ENCODE assay signal across 29 cellular contexts in the genomic region with DNA sequence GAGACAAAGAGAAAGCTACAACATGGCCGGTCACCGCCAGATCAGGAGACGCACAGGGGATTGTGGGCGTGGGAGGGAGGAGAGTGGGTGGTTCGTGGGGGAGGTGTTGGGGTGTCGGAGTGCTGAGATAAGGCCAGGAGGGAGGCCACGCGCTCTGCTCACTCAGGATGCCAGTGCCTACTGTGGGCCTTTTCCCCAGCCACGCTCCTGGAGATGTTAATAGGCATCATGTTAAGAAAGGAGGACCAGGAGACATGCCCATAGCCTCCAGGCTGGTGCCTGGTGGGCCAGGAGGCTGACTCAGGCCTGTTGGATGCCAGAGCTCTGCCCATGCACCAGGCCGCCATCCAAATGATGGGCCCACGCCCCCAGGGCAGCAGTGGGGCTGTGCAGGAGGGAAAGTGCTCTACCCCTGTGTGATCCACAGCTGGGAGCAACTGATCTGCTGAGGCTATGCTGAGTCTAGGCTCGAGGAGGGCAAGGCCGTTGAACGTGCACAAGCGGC. TPM values are rescaled to one million over a fixed set of nuclear protein-coding genes. Genes with fewer than 3 reads are reported as not detected.
DNase-seq lines count a peak whose midpoint lies in the region; FAIRE-seq and TF ChIP-seq lines count a peak whose summit lies in the region.
"Had no signal": no experiment of that assay in that cellular context is flagged by ENCODE, and none has a peak within 500 bp of the region (broad histone marks: within the 10 kb centered on the region; RNA-seq: fewer than 3 reads in every experiment).

No MANE protein-coding gene starts in this region.

- CTCF ChIA-PET in H1 (lab: Charles Lee; ENCODE audit: partially characterized antibody) = interaction anchor here (1.7 to 29.0 kb wide), 3 partner anchors 11 to 37 kb away, joined by 4 to 668 read pairs (median 8); a partner anchor contains a TSS

- H2BK20ac ChIP-seq in H1 (ENCODE audit: low read length) = no peak overlapping the region

- no peak overlapping the region for H3K4ac ChIP-seq in H1 (replicated peaks; ENCODE audit: insufficient read length, low read depth, low read length)

- H3K14ac ChIP-seq in H1 (ENCODE audit: insufficient read length) = no peak overlapping the region

- TF ChIP-seq EP300 in H1 (IDR thresholded peaks at IDR 0.05; ENCODE audit: borderline replicate concordance in 1 of 2, low read depth in 2 of 2, low read length in 2 of 2) = no peak

- no peak overlapping the region for H3K4me3 Mint-ChIP-seq in nephron progenitor cell
- H3K4me3 Mint-ChIP-seq: activated CD4-positive, alpha-beta T cell treated with anti-CD3 and anti-CD28 coated beads, Interleukin-2, amount 10 ng/mL, durations not matched to agents 7 days and 5 days; activated naive CD4-positive, alpha-beta T cell treated with anti-CD3 and anti-CD28 coated beads for 36 hours; activated T-cell treated with anti-CD3 and anti-CD28 coated beads, Interleukin-2, amount 50 U/mL, for 72 hours; B cell; effector memory CD8-positive, alpha-beta T cell; natural killer cell treated with Interleukin-12 subunit alpha and Interleukin-12 subunit beta and Interleukin-15 and Interleukin-18, amount 100 ng/mL, for 72 hours; T-helper 1 cell treated with Interleukin-12 subunit alpha and Interleukin-12 subunit beta and Interleukin-4 antibody, amounts not matched to agents 30 μg/mL and 1 μg/mL, for 36 hours had no signal

- no peak overlapping the region for H4K8ac ChIP-seq in H1 (ENCODE audit: extremely low read depth, insufficient read depth, low read length)

- H3K27me3 ChIP-seq in BLaER1 = no peaks in the 10 kb centered on the region
- H3K27me3 ChIP-seq in H1 (replicated peaks in 1 of 4; ENCODE audit: control insufficient read depth in 3 of 4, extremely low read depth in 1 of 4, insufficient read depth in 3 of 4, low read length in 3 of 4) = no peaks in the 10 kb centered on the region; a peak in 2 of 7 replicates
- H3K27me3 ChIP-seq: hepatocyte, left lung had no signal

- no peak overlapping the region for H2AFZ ChIP-seq in H1 (ENCODE audit: low read length)
- H2AFZ ChIP-seq: hepatocyte had no signal

- no peak overlapping the region for H2BK120ac ChIP-seq in H1 (replicated peaks; ENCODE audit: low read depth, low read length)

- no peak for TF ChIP-seq POLR2A in H1 (IDR thresholded peaks at IDR 0.05; ENCODE audit: control extremely low read depth in 1 of 2, low read depth in 2 of 2, low read length in 2 of 2)

- H3K27me3 Mint-ChIP-seq in nephron progenitor cell (ENCODE audit: low read depth, poor library complexity) = no peaks in the 10 kb centered on the region
- H3K27me3 Mint-ChIP-seq: activated CD4-positive, alpha-beta T cell treated with anti-CD3 and anti-CD28 coated beads, Interleukin-2, amount 10 ng/mL, durations not matched to agents 7 days and 5 days; B cell; effector memory CD8-positive, alpha-beta T cell; natural killer cell treated with Interleukin-12 subunit alpha and Interleukin-12 subunit beta and Interleukin-15 and Interleukin-18, amount 100 ng/mL, for 72 hours had no signal

- H3K4me3 ChIP-seq in BLaER1 = no peak overlapping the region
- no peak overlapping the region for H3K4me3 ChIP-seq in H1 (ENCODE audit: extremely low read depth in 1 of 4, insufficient read depth in 2 of 4, low read depth in 3 of 4, low read length in 4 of 4)
- H3K4me3 ChIP-seq: coronary artery, hepatocyte, left lung, SK-N-MC had no signal

- no peak for FAIRE-seq in H1 (lab: Jason Lieb, UNC)
- FAIRE-seq: bronchial epithelial cell, frontal cortex, GM19239 had no signal

- H4K91ac ChIP-seq in H1 (replicated peaks; ENCODE audit: insufficient read length, low read length) = no peak overlapping the region

- no peak overlapping the region for H3K56ac ChIP-seq in H1 (replicated peaks; ENCODE audit: insufficient read length, low read depth, low read length)

- H2BK15ac ChIP-seq in H1 (ENCODE audit: low read length) = no peak overlapping the region

- H2BK12ac ChIP-seq in H1 (ENCODE audit: low read depth, low read length) = no peak overlapping the region

- H3K9me3 ChIP-seq in BLaER1 (no peaks in the 10 kb centered on the region), H1 (ENCODE audit: insufficient read depth in 2 of 2, low read depth in 1 of 2, low read length in 1 of 2) (no peaks in the 10 kb centered on the region; a peak in 1 of 4 replicates)

- H3K4me1 Mint-ChIP-seq in nephron progenitor cell = peaks cover 40% of the 10 kb centered on the region
- H3K4me1 Mint-ChIP-seq: activated CD4-positive, alpha-beta T cell treated with anti-CD3 and anti-CD28 coated beads, Interleukin-2, amount 10 ng/mL, durations not matched to agents 7 days and 5 days; B cell had no signal

- H2BK5ac ChIP-seq in H1 (ENCODE audit: low read depth, low read length) = peak overlapping the region; percentile 39; the same call in 1 of the 2 replicates

- peaks cover 5% of the 10 kb centered on the region for H3K36me3 Mint-ChIP-seq in nephron progenitor cell (ENCODE audit: low read depth)
- H3K36me3 Mint-ChIP-seq: natural killer cell treated with Interleukin-12 subunit alpha and Interleukin-12 subunit beta and Interleukin-15 and Interleukin-18, amount 100 ng/mL, for 72 hours had no signal

- TF ChIP-seq CTCF in H1 (IDR thresholded peaks at IDR 0.05; ENCODE audit: control extremely low read depth in 1 of 3, insufficient read depth in 1 of 3, low read depth in 1 of 3, low read length in 3 of 3) (no peak), nephron progenitor cell (IDR thresholded peaks at IDR 0.05) (no peak)

- no peak overlapping the region for H3K23ac ChIP-seq in H1 (ENCODE audit: insufficient read length)

- H3K27ac ChIP-seq in BLaER1 = peak overlapping the region; percentile 49; the same call in 1 of the 2 replicates
- H3K27ac ChIP-seq in H1 (ENCODE audit: low read depth, low read length) = no peak overlapping the region
- H3K27ac ChIP-seq: coronary artery, hepatocyte, left lung, SK-N-MC, VCaP had no signal

- H3K18ac ChIP-seq in H1 (ENCODE audit: extremely low read depth, low read length) = no peak overlapping the region

- no peak overlapping the region for H3K9ac ChIP-seq in BLaER1
- no peak overlapping the region for H3K9ac ChIP-seq in H1 (replicated peaks in 1 of 4; ENCODE audit: extremely low read depth in 1 of 4, low read depth in 3 of 4, low read length in 3 of 4)

- H3K4me2 ChIP-seq in BLaER1 (peak overlapping the region; percentile 67; the same call in 1 of the 2 replicates), H1 (ENCODE audit: insufficient read depth in 1 of 2, low read depth in 2 of 2, low read length in 2 of 2) (no peak overlapping the region)
- H3K4me2 ChIP-seq: hepatocyte had no signal

- H3K79me2 ChIP-seq in H1 (ENCODE audit: control insufficient read depth in 1 of 2, insufficient read depth in 2 of 2, low read length in 2 of 2) = no peaks in the 10 kb centered on the region
- H3K79me2 ChIP-seq: hepatocyte had no signal

- H3K23me2 ChIP-seq in H1 (ENCODE audit: low read depth, low read length) = no peaks in the 10 kb centered on the region; the same call in 1 of the 2 replicates

- WGBS in H1 (ENCODE audit: extremely low coverage in 1 of 2, insufficient coverage in 1 of 2, insufficient read length in 1 of 2, insufficient replicate concordance in 2 of 2, low coverage in 1 of 2, low lambda C conversion rate in 2 of 2, missing lambda C conversion rate in 1 of 2), 2 experiments = 90% methylated on average over 15 of the region's 15 CpGs; no CpG with 5 or more reads in 1 of the 2 experiments

- H3K4me1 ChIP-seq in BLaER1 (peaks cover 25% of the 10 kb centered on the region), H1 (replicated peaks in 1 of 4; ENCODE audit: control insufficient read depth in 3 of 4, insufficient read depth in 4 of 4, low read length in 3 of 4) (peaks cover 0 to 12% (median under 1%) of the 10 kb centered on the region in 4 experiments; a peak in 4 of 7 replicates)
- H3K4me1 ChIP-seq: left lung had no signal

- DNase-seq in NCI-H226 = peak; percentile 65
- no peak for DNase-seq in H1 (ENCODE audit: low read depth in 1 of 2, low spot score in 2 of 2)
- no peak for DNase-seq in nephron progenitor cell
- DNase-seq in nucleus accumbens (lab: John Stamatoyannopoulos, UW) = no peak
- DNase-seq in CD1c-positive myeloid dendritic cell (ENCODE audit: extremely low spot score) = no peak
- DNase-seq in GF-D8 (lab: John Stamatoyannopoulos, UW) = no peak
- DNase-seq in HT-29 (ENCODE audit: low spot score) = no peak
- DNase-seq: activated CD4-positive, alpha-beta T cell treated with anti-CD3 and anti-CD28 coated beads, Interleukin-2, amount 10 ng/mL, durations not matched to agents 7 days and 5 days; activated naive CD4-positive, alpha-beta T cell treated with anti-CD3 and anti-CD28 coated beads for 36 hours; activated T-cell treated with anti-CD3 and anti-CD28 coated beads, Interleukin-2, amount 50 U/mL, for 72 hours; amniotic stem cell; effector memory CD8-positive, alpha-beta T cell; KBM-7; midbrain; NCI-H1436 treated with DMSO at 0.1 percent for 48 hours had no signal

- peaks cover 7% of the 10 kb centered on the region for H3K9me3 Mint-ChIP-seq in nephron progenitor cell
- H3K9me3 Mint-ChIP-seq: activated CD4-positive, alpha-beta T cell treated with anti-CD3 and anti-CD28 coated beads, Interleukin-2, amount 10 ng/mL, durations not matched to agents 7 days and 5 days; activated naive CD4-positive, alpha-beta T cell treated with anti-CD3 and anti-CD28 coated beads for 36 hours; effector memory CD8-positive, alpha-beta T cell; natural killer cell treated with Interleukin-12 subunit alpha and Interleukin-12 subunit beta and Interleukin-15 and Interleukin-18, amount 100 ng/mL, for 72 hours; T-helper 1 cell treated with Interleukin-12 subunit alpha and Interleukin-12 subunit beta and Interleukin-4 antibody, amounts not matched to agents 30 μg/mL and 1 μg/mL, for 36 hours had no signal

- no peak overlapping the region for H4K5ac ChIP-seq in H1 (ENCODE audit: insufficient read length, low read depth, low read length)

- peaks cover 11% of the 10 kb centered on the region; the same call in 1 of the 2 replicates for H3K36me3 ChIP-seq in BLaER1
- no peaks in the 10 kb centered on the region for H3K36me3 ChIP-seq in H1 (ENCODE audit: control insufficient read depth in 2 of 4, insufficient read depth in 4 of 4, low read length in 3 of 4)
- H3K36me3 ChIP-seq: left lung had no signal

- 0 out of 2 replicates have a peak overlapping the region, but pooled peaks have one; percentile 15 for H2AK5ac ChIP-seq in H1 (ENCODE audit: low read depth, low read length)

- H3K27ac Mint-ChIP-seq in nephron progenitor cell = peak overlapping the region; percentile 25
- H3K27ac Mint-ChIP-seq: activated CD4-positive, alpha-beta T cell treated with anti-CD3 and anti-CD28 coated beads, Interleukin-2, amount 10 ng/mL, durations not matched to agents 7 days and 5 days; activated naive CD4-positive, alpha-beta T cell treated with anti-CD3 and anti-CD28 coated beads for 36 hours; activated T-cell treated with anti-CD3 and anti-CD28 coated beads, Interleukin-2, amount 50 U/mL, for 72 hours; B cell; effector memory CD8-positive, alpha-beta T cell; natural killer cell treated with Interleukin-12 subunit alpha and Interleukin-12 subunit beta and Interleukin-15 and Interleukin-18, amount 100 ng/mL, for 72 hours; T-helper 1 cell treated with Interleukin-12 subunit alpha and Interleukin-12 subunit beta and Interleukin-4 antibody, amounts not matched to agents 30 μg/mL and 1 μg/mL, for 36 hours had no signal

- no peak for TF ChIP-seq RAD21 in H1 (IDR thresholded peaks at IDR 0.05 in 1 of 2, conservative IDR thresholded peaks at IDR 0.05 in 1 of 2; ENCODE audit: low read depth in 2 of 2, low read length in 2 of 2)

- POLR2A ChIA-PET in H1 (lab: Charles Lee; ENCODE audit: partially characterized antibody) = no interaction called here

- no peaks in the 10 kb centered on the region for H3K79me1 ChIP-seq in H1 (ENCODE audit: low read depth, low read length)

- H4K20me1 ChIP-seq in BLaER1 (no peaks in the 10 kb centered on the region), H1 (replicated peaks in 1 of 2; ENCODE audit: control insufficient read depth in 1 of 2, insufficient read depth in 2 of 2, low read length in 2 of 2) (no peaks in the 10 kb centered on the region)

RNA-seq across cellular contexts. Expression of a gene that starts 40.1 kb away (rescaled TPM):
- 8.4 and 10.3 TPM in 2 replicates for total RNA-seq in H1 (2021; fragmentation: NEBNext Ultra II Directional; extraction: Animal tissue kit (Norgen Biotek cat#: 25700))
- polyA plus RNA-seq in H1 (2011; rRNA removed) = 4.0 and 6.9 TPM in 2 replicates
- polyA plus RNA-seq in H1 (2011; cell fraction: cytosol; rRNA removed) = 4.8 TPM
- 21.4 TPM for polyA plus RNA-seq in H1 (2011; cell fraction: nucleus; rRNA removed)
- polyA plus RNA-seq in H1 (2012, experiment 1 of 2) = 5.1 to 11.2 TPM (median 9.5 TPM) in 4 replicates
- 6.3 TPM for polyA plus RNA-seq in H1 (2012, experiment 2 of 2)
- 3.3 TPM for polyA plus RNA-seq in H1 (2013, experiment 1 of 2)
- polyA plus RNA-seq in H1 (2013, experiment 2 of 2) = 3.0 TPM
- 8.8 and 10.1 TPM in 2 replicates for polyA minus RNA-seq in H1 (2011; rRNA and poly(A)+ RNA removed)
- 17.2 TPM for polyA minus RNA-seq in H1 (2011; cell fraction: cytosol; rRNA and poly(A)+ RNA removed)
- 19.0 TPM for polyA minus RNA-seq in H1 (2011; cell fraction: nucleus; rRNA and poly(A)+ RNA removed)
- 0.78 and 0.94 TPM in 2 replicates for total RNA-seq in HT-29 (2014; rRNA removed; shearing (Covaris generic))
- total RNA-seq: activated CD4-positive, alpha-beta T cell treated with anti-CD3 and anti-CD28 coated beads, Interleukin-2, amount 10 ng/mL, durations not matched to agents 7 days and 5 days; activated naive CD4-positive, alpha-beta T cell treated with anti-CD3 and anti-CD28 coated beads for 36 hours; activated T-cell treated with anti-CD3 and anti-CD28 coated beads, Interleukin-2, amount 50 U/mL, for 72 hours; bronchial epithelial cell; esophagus mucosa; natural killer cell treated with Interleukin-12 subunit alpha and Interleukin-12 subunit beta and Interleukin-15 and Interleukin-18, amount 100 ng/mL, for 72 hours; RPMI7951 had no signal
